Comparison of ENCODE assay signal across 1 cellular context in the genomic region with DNA sequence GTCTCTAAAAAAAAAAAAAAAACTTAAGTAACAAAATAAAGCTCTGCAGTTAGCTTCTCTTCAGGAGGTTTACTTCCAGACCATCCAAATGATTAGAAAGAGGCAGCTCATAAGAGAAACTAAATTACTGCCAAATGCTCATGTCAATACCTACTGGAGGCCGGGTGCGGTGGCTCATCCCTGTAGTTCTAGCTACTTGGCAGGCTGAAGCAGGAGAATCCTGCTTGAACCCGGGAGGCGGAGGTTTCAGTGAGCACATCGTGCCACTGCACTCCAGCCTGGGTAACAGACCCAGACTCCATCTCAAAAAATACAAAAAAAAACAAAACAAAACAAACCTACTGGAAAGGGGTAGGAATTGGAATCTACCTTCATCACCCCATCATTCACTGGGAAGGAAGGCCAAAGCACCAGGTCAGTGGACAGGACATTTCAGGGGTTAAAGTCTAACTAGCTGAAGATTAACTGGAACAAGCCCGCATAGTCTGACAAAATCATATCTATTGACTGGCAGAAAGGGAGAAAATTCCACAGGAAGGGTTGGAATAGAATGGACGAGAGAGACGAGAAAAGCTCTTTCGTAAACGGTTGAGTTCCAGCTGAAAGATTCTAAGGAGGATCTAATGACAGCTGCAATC.
TF ChIP-seq lines count a peak whose summit lies in the region.

No MANE protein-coding gene starts in this region.

TF ChIP-seq in endothelial cell of umbilical vein, 7 proteins besides CTCF, POLR2A, EP300 and RAD21:
- no peak for TF ChIP-seq POLR2AphosphoS5 (IDR thresholded peaks at IDR 0.05; ENCODE audit: insufficient read depth, low read depth, low read length)
- no peak for TF ChIP-seq GATA2 (IDR thresholded peaks at IDR 0.05; ENCODE audit: insufficient read depth, insufficient read length, low read depth, low read length)
- TF ChIP-seq FOS (IDR thresholded peaks at IDR 0.05; ENCODE audit: borderline replicate concordance, insufficient read depth, low read length), result no peak
- no peak for TF ChIP-seq EZH2 (IDR thresholded peaks at IDR 0.05; ENCODE audit: borderline replicate concordance, low read depth, low read length, severe bottlenecking)
- TF ChIP-seq JUN (IDR thresholded peaks at IDR 0.05; ENCODE audit: borderline replicate concordance, insufficient read depth, insufficient read length, low read depth), result no peak
- no peak for TF ChIP-seq MYC (IDR thresholded peaks at IDR 0.05; ENCODE audit: low read depth, low read length)
- TF ChIP-seq, protein P1, sequence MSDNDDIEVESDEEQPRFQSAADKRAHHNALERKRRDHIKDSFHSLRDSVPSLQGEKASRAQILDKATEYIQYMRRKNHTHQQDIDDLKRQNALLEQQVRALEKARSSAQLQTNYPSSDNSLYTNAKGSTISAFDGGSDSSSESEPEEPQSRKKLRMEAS (IDR thresholded peaks at IDR 0.05; ENCODE audit: insufficient read depth, insufficient read length), result no peak
